ENCODE assay signal across 1 cellular context in the genomic region with DNA sequence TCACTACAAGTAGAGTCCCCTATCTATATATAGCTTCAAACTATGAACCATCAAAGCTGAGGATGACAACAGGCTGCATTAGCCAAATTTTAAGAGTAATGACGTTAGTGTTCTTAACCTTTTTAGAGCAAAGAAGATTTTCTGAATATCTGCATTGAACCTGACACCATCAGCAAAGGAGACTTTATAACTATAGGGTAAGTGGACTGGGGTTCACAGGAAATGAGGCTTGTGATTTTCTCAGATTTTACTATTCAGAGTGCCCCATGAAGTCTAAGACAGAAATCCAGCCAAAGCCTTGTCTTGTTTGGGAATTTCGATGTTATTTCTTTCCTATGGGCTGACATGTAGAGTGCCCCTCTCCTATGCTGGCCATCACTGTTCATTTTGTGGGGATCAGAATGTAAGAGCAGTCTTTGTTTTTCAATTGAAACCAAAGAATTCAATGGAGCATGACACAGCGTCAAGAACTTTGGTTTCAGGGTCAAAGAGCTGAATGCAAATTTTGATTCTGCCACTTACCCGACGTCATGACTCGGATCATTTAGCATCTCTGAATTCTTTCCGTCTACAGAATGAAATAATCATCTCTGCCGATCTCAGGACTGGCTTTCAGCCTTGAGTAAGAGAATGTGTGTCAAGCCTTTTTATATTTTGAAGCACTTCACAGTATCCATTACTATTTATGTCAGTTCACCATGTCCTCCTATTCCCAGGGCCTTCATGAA.
TF ChIP-seq lines count a peak whose summit lies in the region.

No MANE protein-coding gene starts in this region.

TF ChIP-seq in GM23338, 12 proteins besides CTCF, POLR2A, EP300 and RAD21 (continued from another document):
- TF ChIP-seq, protein P1, sequence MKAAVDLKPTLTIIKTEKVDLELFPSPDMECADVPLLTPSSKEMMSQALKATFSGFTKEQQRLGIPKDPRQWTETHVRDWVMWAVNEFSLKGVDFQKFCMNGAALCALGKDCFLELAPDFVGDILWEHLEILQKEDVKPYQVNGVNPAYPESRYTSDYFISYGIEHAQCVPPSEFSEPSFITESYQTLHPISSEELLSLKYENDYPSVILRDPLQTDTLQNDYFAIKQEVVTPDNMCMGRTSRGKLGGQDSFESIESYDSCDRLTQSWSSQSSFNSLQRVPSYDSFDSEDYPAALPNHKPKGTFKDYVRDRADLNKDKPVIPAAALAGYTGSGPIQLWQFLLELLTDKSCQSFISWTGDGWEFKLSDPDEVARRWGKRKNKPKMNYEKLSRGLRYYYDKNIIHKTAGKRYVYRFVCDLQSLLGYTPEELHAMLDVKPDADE (IDR thresholded peaks at IDR 0.05) = no peak
- TF ChIP-seq, protein P2, sequence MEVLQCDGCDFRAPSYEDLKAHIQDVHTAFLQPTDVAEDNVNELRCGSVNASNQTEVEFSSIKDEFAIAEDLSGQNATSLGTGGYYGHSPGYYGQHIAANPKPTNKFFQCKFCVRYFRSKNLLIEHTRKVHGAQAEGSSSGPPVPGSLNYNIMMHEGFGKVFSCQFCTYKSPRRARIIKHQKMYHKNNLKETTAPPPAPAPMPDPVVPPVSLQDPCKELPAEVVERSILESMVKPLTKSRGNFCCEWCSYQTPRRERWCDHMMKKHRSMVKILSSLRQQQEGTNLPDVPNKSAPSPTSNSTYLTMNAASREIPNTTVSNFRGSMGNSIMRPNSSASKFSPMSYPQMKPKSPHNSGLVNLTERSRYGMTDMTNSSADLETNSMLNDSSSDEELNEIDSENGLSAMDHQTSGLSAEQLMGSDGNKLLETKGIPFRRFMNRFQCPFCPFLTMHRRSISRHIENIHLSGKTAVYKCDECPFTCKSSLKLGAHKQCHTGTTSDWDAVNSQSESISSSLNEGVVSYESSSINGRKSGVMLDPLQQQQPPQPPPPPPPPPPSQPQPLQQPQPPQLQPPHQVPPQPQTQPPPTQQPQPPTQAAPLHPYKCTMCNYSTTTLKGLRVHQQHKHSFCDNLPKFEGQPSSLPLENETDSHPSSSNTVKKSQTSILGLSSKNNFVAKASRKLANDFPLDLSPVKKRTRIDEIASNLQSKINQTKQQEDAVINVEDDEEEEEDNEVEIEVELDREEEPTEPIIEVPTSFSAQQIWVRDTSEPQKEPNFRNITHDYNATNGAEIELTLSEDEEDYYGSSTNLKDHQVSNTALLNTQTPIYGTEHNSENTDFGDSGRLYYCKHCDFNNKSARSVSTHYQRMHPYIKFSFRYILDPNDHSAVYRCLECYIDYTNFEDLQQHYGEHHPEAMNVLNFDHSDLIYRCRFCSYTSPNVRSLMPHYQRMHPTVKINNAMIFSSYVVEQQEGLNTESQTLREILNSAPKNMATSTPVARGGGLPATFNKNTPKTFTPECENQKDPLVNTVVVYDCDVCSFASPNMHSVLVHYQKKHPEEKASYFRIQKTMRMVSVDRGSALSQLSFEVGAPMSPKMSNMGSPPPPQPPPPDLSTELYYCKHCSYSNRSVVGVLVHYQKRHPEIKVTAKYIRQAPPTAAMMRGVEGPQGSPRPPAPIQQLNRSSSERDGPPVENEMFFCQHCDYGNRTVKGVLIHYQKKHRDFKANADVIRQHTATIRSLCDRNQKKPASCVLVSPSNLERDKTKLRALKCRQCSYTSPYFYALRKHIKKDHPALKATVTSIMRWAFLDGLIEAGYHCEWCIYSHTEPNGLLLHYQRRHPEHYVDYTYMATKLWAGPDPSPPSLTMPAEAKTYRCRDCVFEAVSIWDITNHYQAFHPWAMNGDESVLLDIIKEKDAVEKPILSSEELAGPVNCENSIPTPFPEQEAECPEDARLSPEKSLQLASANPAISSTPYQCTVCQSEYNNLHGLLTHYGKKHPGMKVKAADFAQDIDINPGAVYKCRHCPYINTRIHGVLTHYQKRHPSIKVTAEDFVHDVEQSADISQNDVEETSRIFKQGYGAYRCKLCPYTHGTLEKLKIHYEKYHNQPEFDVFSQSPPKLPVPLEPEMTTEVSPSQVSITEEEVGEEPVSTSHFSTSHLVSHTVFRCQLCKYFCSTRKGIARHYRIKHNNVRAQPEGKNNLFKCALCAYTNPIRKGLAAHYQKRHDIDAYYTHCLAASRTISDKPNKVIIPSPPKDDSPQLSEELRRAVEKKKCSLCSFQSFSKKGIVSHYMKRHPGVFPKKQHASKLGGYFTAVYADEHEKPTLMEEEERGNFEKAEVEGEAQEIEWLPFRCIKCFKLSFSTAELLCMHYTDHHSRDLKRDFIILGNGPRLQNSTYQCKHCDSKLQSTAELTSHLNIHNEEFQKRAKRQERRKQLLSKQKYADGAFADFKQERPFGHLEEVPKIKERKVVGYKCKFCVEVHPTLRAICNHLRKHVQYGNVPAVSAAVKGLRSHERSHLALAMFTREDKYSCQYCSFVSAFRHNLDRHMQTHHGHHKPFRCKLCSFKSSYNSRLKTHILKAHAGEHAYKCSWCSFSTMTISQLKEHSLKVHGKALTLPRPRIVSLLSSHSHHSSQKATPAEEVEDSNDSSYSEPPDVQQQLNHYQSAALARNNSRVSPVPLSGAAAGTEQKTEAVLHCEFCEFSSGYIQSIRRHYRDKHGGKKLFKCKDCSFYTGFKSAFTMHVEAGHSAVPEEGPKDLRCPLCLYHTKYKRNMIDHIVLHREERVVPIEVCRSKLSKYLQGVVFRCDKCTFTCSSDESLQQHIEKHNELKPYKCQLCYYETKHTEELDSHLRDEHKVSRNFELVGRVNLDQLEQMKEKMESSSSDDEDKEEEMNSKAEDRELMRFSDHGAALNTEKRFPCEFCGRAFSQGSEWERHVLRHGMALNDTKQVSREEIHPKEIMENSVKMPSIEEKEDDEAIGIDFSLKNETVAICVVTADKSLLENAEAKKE (CRISPR knock-in tag; IDR thresholded peaks at IDR 0.05) = no peak
- TF ChIP-seq EZH2phosphoT487 (IDR thresholded peaks at IDR 0.05; ENCODE audit: unreplicated experiment) (no peak), CREB1 (CRISPR knock-in tag; IDR thresholded peaks at IDR 0.05; ENCODE audit: low read depth) (no peak)
TF ChIP-seq in GM23338: peak in this region for 0.
